Comparison of ENCODE assay signal across 23 cellular contexts in genomic region chr3:64008952-64009351, GRCh38. TPM values are rescaled to one million over a fixed set of nuclear protein-coding genes. Genes with fewer than 3 reads are reported as not detected.
DNase-seq lines count a peak whose midpoint lies in the region; ATAC-seq, FAIRE-seq and TF ChIP-seq lines count a peak whose summit lies in the region.
"Had no signal": no experiment of that assay in that cellular context is flagged by ENCODE, and none has a peak within 500 bp of the region (broad histone marks: within the 10 kb centered on the region; RNA-seq: fewer than 3 reads in every experiment).

No MANE protein-coding gene starts in this region.

- POLR2A ChIA-PET in SK-N-SH (lab: Yijun Ruan, JAX), result interaction anchor here (2.2 kb wide), 1 partner anchor 9 kb away, joined by 5 read pairs; no protein-coding TSS in a partner anchor

- TF ChIP-seq RAD21 in SK-N-SH (IDR thresholded peaks at IDR 0.05; ENCODE audit: low read length), result no peak

- CTCF ChIA-PET in SK-N-SH (lab: Yijun Ruan, JAX), result interaction anchor here (0.8 to 3.1 kb wide), 7 partner anchors 10 to 52 kb away, joined by 3 to 22 read pairs (median 4); partner anchors contain the start of gene PSMD6

- H4K20me1 ChIP-seq in SK-N-SH (ENCODE audit: insufficient read depth), result peaks cover 32% of the 10 kb centered on the region

- no peaks in the 10 kb centered on the region for H3K9me3 ChIP-seq in SK-N-SH
- no peaks in the 10 kb centered on the region for H3K9me3 ChIP-seq in ascending aorta
- no peaks in the 10 kb centered on the region for H3K9me3 ChIP-seq in pancreas
- H3K9me3 ChIP-seq: SJCRH30, testis had no signal

- TF ChIP-seq CTCF in SK-N-SH (IDR thresholded peaks at IDR 0.05) (no peak), ascending aorta (IDR thresholded peaks at IDR 0.05) (no peak), fibroblast of pulmonary artery (IDR thresholded peaks at IDR 0.05; ENCODE audit: low read length, missing control alignments) (no peak), pancreas (IDR thresholded peaks at IDR 0.05) (no peak)

- H3K27me3 ChIP-seq in SK-N-SH (ENCODE audit: insufficient read depth) (no peaks in the 10 kb centered on the region), ascending aorta (no peaks in the 10 kb centered on the region), pancreas (no peaks in the 10 kb centered on the region)
- H3K27me3 ChIP-seq: SJCRH30, testis had no signal

- intact Hi-C loops in ascending aorta (cut with DNase I) (no loop called here), pancreas (cut with DNase I) (no loop called here)

- H3K27ac ChIP-seq in SK-N-SH (ENCODE audit: low read depth in 2 of 2, low read length in 1 of 2) (no peak overlapping the region), ascending aorta (peak overlapping the region; percentile 56 to 60), pancreas (peak overlapping the region in 3 of 4 donors; percentile 24 to 82 (median 48))
- H3K27ac ChIP-seq: 22Rv1, SJCRH30, testis had no signal

- H3K4me1 ChIP-seq in SK-N-SH (ENCODE audit: control insufficient read depth in 1 of 2, insufficient read depth in 2 of 2, low read depth in 1 of 2, low read length in 1 of 2) (no peaks in the 10 kb centered on the region), ascending aorta (peaks cover 0 to 2% of the 10 kb centered on the region in 2 donors), pancreas (peaks cover 23 to 62% (median 48%) of the 10 kb centered on the region in 3 donors)
- H3K4me1 ChIP-seq: SJCRH30 had no signal

- no peak for DNase-seq in SK-N-SH
- no peak for DNase-seq in ascending aorta (ENCODE audit: low spot score in 2 of 2)
- DNase-seq in fibroblast of pulmonary artery (ENCODE audit: low read depth), result peak; percentile 35
- DNase-seq in pancreas, result no peak
- DNase-seq in NCI-H1105 (lab: John Stamatoyannopoulos, UW), result no peak
- no peak for DNase-seq in SKM-1 (lab: John Stamatoyannopoulos, UW; ENCODE audit: unreplicated experiment)
- DNase-seq: activated CD4-positive, alpha-beta T cell treated with anti-CD3 and anti-CD28 coated beads for 1 hour; activated CD8-positive, alpha-beta memory T cell treated with anti-CD3 and anti-CD28 coated beads, Interleukin-2, amount 10 ng/mL, durations not matched to agents 7 days and 5 days; activated gamma-delta T cell treated with Interleukin-2 at 50 U/mL for 16 hours; aorta; cortex of kidney; head of caudate nucleus; Karpas-422; NCI-H1436; NCI-H748 treated with DMSO at 0.1 percent for 48 hours; SJCRH30; T1000; testis had no signal

- H2AFZ ChIP-seq in SK-N-SH (ENCODE audit: low read depth), result no peak overlapping the region

- no peak overlapping the region for H3K4me3 ChIP-seq in SK-N-SH (ENCODE audit: low read depth in 2 of 2, low read length in 1 of 2)
- H3K4me3 ChIP-seq in ascending aorta, result no peak overlapping the region
- H3K4me3 ChIP-seq in fibroblast of pulmonary artery (replicated peaks; ENCODE audit: low read depth, low read length), result no peak overlapping the region
- H3K4me3 ChIP-seq in pancreas, result no peak overlapping the region
- H3K4me3 ChIP-seq: lung, SJCRH30, testis had no signal

- no peak overlapping the region for H3K9ac ChIP-seq in SK-N-SH

- no peaks in the 10 kb centered on the region for H3K9me2 ChIP-seq in SK-N-SH

- no peak overlapping the region for H3K4me2 ChIP-seq in SK-N-SH

- peaks cover 20% of the 10 kb centered on the region for H3F3A ChIP-seq in SK-N-SH (replicated peaks; ENCODE audit: insufficient read depth)

- no peak for TF ChIP-seq EP300 in SK-N-SH (IDR thresholded peaks at IDR 0.05; ENCODE audit: borderline replicate concordance in 1 of 2, low read depth in 1 of 2, low read length in 1 of 2)

- no peak for FAIRE-seq in pancreas (lab: Jason Lieb, UNC)
- FAIRE-seq: D721Med had no signal

- H3K36me3 ChIP-seq in SK-N-SH (replicated peaks in 1 of 2; ENCODE audit: control insufficient read depth in 1 of 2, insufficient read depth in 2 of 2, low read length in 1 of 2) (peaks cover 95 to 97% of the 10 kb centered on the region in 2 experiments), ascending aorta (peaks cover 30 to 86% of the 10 kb centered on the region in 2 donors), pancreas (peaks cover 0 to 41% (median 40%) of the 10 kb centered on the region in 3 donors)

- H3K79me2 ChIP-seq in SK-N-SH (ENCODE audit: insufficient read depth), result peaks cover 30% of the 10 kb centered on the region

- ATAC-seq in SK-N-SH treated with all-trans-retinoic acid at 6 μM for 48 hours (no peak), pancreas (no peak), HG03432 (IDR thresholded peaks at IDR 0.05; ENCODE audit: unreplicated experiment) (no peak)
- ATAC-seq: activated CD8-positive, alpha-beta memory T cell treated with anti-CD3 and anti-CD28 coated beads, Interleukin-2, amount 10 ng/mL, durations not matched to agents 7 days and 5 days had no signal

- WGBS in SK-N-SH (ENCODE audit: low lambda C conversion rate), result 72% methylated on average over 1 of the region's 1 CpG
- 34 to 64% methylated on average over 1 of the region's 1 CpG for WGBS in pancreas, 2 donors

TF ChIP-seq in SK-N-SH treated with all-trans-retinoic acid at 6 μM for 48 hours, 23 proteins besides CTCF, POLR2A, EP300 and RAD21 (continues in another document):
- no peak for TF ChIP-seq BACH2 (CRISPR knock-in tag; IDR thresholded peaks at IDR 0.05; ENCODE audit: borderline replicate concordance)
- TF ChIP-seq POU6F1 (CRISPR knock-in tag; IDR thresholded peaks at IDR 0.05; ENCODE audit: borderline replicate concordance, low read depth), result no peak
- TF ChIP-seq OSR1 (CRISPR knock-in tag; IDR thresholded peaks at IDR 0.05), result no peak
- TF ChIP-seq CREB5 (CRISPR knock-in tag; IDR thresholded peaks at IDR 0.05; ENCODE audit: low read depth), result peak; percentile 51; the same call in 1 of the 2 replicates
- TF ChIP-seq ZFP30 (CRISPR knock-in tag; IDR thresholded peaks at IDR 0.05), result no peak
- peak; percentile 48 for TF ChIP-seq ISL1 (CRISPR knock-in tag; IDR thresholded peaks at IDR 0.05)
- TF ChIP-seq ZFP3 (CRISPR knock-in tag; IDR thresholded peaks at IDR 0.05), result no peak

TF ChIP-seq in SK-N-SH, 30 proteins besides CTCF, POLR2A, EP300 and RAD21 (continues in another document):
- no peak for TF ChIP-seq RXRA (IDR thresholded peaks at IDR 0.05; ENCODE audit: borderline replicate concordance, low read depth)
- no peak for TF ChIP-seq EZH2phosphoT487 (IDR thresholded peaks at IDR 0.05; ENCODE audit: borderline replicate concordance, low read depth)
- TF ChIP-seq MAX (IDR thresholded peaks at IDR 0.05; ENCODE audit: low read depth), result no peak
- TF ChIP-seq RCOR1 (IDR thresholded peaks at IDR 0.05; ENCODE audit: low read length), result no peak
- TF ChIP-seq RFX5 (IDR thresholded peaks at IDR 0.05; ENCODE audit: low read length), result no peak
- TF ChIP-seq, protein P1, sequence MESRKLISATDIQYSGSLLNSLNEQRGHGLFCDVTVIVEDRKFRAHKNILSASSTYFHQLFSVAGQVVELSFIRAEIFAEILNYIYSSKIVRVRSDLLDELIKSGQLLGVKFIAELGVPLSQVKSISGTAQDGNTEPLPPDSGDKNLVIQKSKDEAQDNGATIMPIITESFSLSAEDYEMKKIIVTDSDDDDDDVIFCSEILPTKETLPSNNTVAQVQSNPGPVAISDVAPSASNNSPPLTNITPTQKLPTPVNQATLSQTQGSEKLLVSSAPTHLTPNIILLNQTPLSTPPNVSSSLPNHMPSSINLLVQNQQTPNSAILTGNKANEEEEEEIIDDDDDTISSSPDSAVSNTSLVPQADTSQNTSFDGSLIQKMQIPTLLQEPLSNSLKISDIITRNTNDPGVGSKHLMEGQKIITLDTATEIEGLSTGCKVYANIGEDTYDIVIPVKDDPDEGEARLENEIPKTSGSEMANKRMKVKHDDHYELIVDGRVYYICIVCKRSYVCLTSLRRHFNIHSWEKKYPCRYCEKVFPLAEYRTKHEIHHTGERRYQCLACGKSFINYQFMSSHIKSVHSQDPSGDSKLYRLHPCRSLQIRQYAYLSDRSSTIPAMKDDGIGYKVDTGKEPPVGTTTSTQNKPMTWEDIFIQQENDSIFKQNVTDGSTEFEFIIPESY (IDR thresholded peaks at IDR 0.05; ENCODE audit: borderline replicate concordance, low read depth), result no peak
- TF ChIP-seq CHD2 (IDR thresholded peaks at IDR 0.05; ENCODE audit: low read length, partially characterized antibody), result no peak
- no peak for TF ChIP-seq MXI1 (IDR thresholded peaks at IDR 0.05; ENCODE audit: low read depth, low read length)
- TF ChIP-seq FOSL2 (IDR thresholded peaks at IDR 0.05; ENCODE audit: borderline replicate concordance, low read depth), result no peak
- TF ChIP-seq MEF2A (IDR thresholded peaks at IDR 0.05; ENCODE audit: borderline replicate concordance, low read depth), result no peak
- TF ChIP-seq NFIC (IDR thresholded peaks at IDR 0.05; ENCODE audit: borderline replicate concordance), result no peak
- no peak for TF ChIP-seq GABPA (IDR thresholded peaks at IDR 0.05; ENCODE audit: low read depth)
- no peak for TF ChIP-seq YY1 (IDR thresholded peaks at IDR 0.05; ENCODE audit: low read depth)
- no peak for TF ChIP-seq TCF12 (IDR thresholded peaks at IDR 0.05)
- TF ChIP-seq TEAD4 (IDR thresholded peaks at IDR 0.05; ENCODE audit: borderline replicate concordance, insufficient read depth), result no peak
- TF ChIP-seq POLR2AphosphoS5 (IDR thresholded peaks at IDR 0.05; ENCODE audit: low read depth, low read length), result no peak
- TF ChIP-seq, protein P2, sequence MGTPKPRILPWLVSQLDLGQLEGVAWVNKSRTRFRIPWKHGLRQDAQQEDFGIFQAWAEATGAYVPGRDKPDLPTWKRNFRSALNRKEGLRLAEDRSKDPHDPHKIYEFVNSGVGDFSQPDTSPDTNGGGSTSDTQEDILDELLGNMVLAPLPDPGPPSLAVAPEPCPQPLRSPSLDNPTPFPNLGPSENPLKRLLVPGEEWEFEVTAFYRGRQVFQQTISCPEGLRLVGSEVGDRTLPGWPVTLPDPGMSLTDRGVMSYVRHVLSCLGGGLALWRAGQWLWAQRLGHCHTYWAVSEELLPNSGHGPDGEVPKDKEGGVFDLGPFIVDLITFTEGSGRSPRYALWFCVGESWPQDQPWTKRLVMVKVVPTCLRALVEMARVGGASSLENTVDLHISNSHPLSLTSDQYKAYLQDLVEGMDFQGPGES (IDR thresholded peaks at IDR 0.05; ENCODE audit: low read depth, low read length), result no peak

RNA-seq across cellular contexts. Expression of gene PSMD6, which starts 14.3 kb away (rescaled TPM):
- 75.7 and 90.3 TPM in 2 replicates for polyA plus RNA-seq in SK-N-SH (2012; rRNA removed)
- polyA plus RNA-seq in SK-N-SH (2012; cell fraction: cytosol; rRNA removed), result 107 and 114 TPM in 2 replicates
- 55.0 and 70.8 TPM in 2 replicates for polyA plus RNA-seq in SK-N-SH (2012; cell fraction: nucleus; rRNA removed)
- 49.2 TPM for total RNA-seq in ascending aorta
- 100 to 1,000 TPM in 4 of 6 donors, 10 to 100 TPM in 2; 73.7 to 220 (median 134) TPM for total RNA-seq in pancreas
- polyA plus RNA-seq in pancreas, result 100 to 1,000 TPM; 103 to 106 TPM

Comparison
In these comparisons a context has a peak if more than half of its experiments do, and no peak if none do; other contexts are left out.
1. H3K27ac ChIP-seq: peak in ascending aorta (2 of 2) and pancreas (3 of 4); none in SK-N-SH (0 of 2).